In the genomic region with DNA sequence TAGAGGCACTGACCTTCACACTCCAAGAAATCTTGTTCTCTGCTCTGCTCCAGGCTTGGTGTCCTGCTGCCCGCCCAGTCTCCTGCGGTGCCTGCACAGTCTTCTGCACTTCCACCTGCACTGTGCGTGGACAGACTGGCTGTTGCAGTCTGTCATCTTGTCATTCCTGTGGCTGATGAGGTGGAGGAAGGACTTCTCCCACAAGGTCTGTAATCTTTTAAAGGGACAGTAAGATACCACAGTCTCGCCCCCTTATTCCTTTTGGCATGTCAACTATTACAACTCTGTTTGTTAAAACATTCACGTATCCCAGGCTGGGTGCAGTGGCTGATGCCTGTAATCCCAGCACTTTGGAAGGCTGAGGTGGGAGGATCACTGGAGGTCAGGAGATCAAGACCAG, we compare ENCODE assay signal across 19 cellular contexts. TPM values are rescaled to one million over a fixed set of nuclear protein-coding genes. Genes with fewer than 3 reads are reported as not detected.
DNase-seq lines count a peak whose midpoint lies in the region; ATAC-seq, FAIRE-seq and TF ChIP-seq lines count a peak whose summit lies in the region.
"Had no signal": no experiment of that assay in that cellular context is flagged by ENCODE, and none has a peak within 500 bp of the region (broad histone marks: within the 10 kb centered on the region; RNA-seq: fewer than 3 reads in every experiment).

No MANE protein-coding gene starts in this region.

- H3K9ac ChIP-seq in SK-N-SH: no peak overlapping the region

- H3K27me3 ChIP-seq in SK-N-SH (ENCODE audit: insufficient read depth) (no peaks in the 10 kb centered on the region), kidney epithelial cell (ENCODE audit: control insufficient read depth, insufficient read depth, low read length) (no peaks in the 10 kb centered on the region)

- WGBS in SK-N-SH (ENCODE audit: low lambda C conversion rate): 81% methylated on average over 5 of the region's 5 CpGs

- no peaks in the 10 kb centered on the region for H3K79me2 ChIP-seq in SK-N-SH (ENCODE audit: insufficient read depth)

- no peaks in the 10 kb centered on the region for H3K36me3 ChIP-seq in SK-N-SH (replicated peaks in 1 of 2; ENCODE audit: control insufficient read depth in 1 of 2, insufficient read depth in 2 of 2, low read length in 1 of 2)
- no peaks in the 10 kb centered on the region for H3K36me3 ChIP-seq in kidney epithelial cell (ENCODE audit: control insufficient read depth, insufficient read depth, low read length)

- no peak for TF ChIP-seq CTCF in SK-N-SH (IDR thresholded peaks at IDR 0.05)
- no peak for TF ChIP-seq CTCF in kidney epithelial cell (IDR thresholded peaks at IDR 0.05; ENCODE audit: insufficient read depth, low read length, poor library complexity, severe bottlenecking)

- no peaks in the 10 kb centered on the region for H3K9me2 ChIP-seq in SK-N-SH

- ATAC-seq in GM19023 (IDR thresholded peaks at IDR 0.05; ENCODE audit: unreplicated experiment): no peak
- ATAC-seq: GM12878 had no signal

- DNase-seq in A172 (ENCODE audit: low spot score) (peak; percentile 45), SK-N-SH (no peak), kidney epithelial cell (ENCODE audit: low read depth) (peak; percentile 12), GM19239 (ENCODE audit: insufficient read length, low spot score) (no peak)
- no peak for DNase-seq in NK-92 treated with Interleukin-12 subunit alpha and Interleukin-12 subunit beta, amount 100 ng/mL, for 24 hours (lab: John Stamatoyannopoulos, UW)
- no peak for DNase-seq in activated effector memory CD4-positive, alpha-beta T cell treated with anti-CD3 and anti-CD28 coated beads, Interleukin-2, amount 50 U/mL, for 16 hours
- DNase-seq: 8988T, GOT3, HFFc6, Kasumi-1, NCI-H1105, NCI-H2081, NCI-H2171 treated with DMSO at 0.1 percent for 48 hours, NCI-H446 had no signal

- H2AFZ ChIP-seq in SK-N-SH (ENCODE audit: low read depth): peak overlapping the region; percentile 3; the same call in 1 of the 2 replicates

- POLR2A ChIA-PET in SK-N-SH (lab: Yijun Ruan, JAX): no interaction called here

- H3F3A ChIP-seq in SK-N-SH (replicated peaks; ENCODE audit: insufficient read depth): peaks cover 3% of the 10 kb centered on the region

- TF ChIP-seq RAD21 in Ishikawa (IDR thresholded peaks at IDR 0.05; ENCODE audit: low read depth) (no peak), SK-N-SH (IDR thresholded peaks at IDR 0.05; ENCODE audit: low read length) (no peak)

- CTCF ChIA-PET in SK-N-SH (lab: Yijun Ruan, JAX): no interaction called here

- H3K4me3 ChIP-seq in SK-N-SH (ENCODE audit: low read depth in 2 of 2, low read length in 1 of 2) (no peak overlapping the region), kidney epithelial cell (ENCODE audit: low read depth, low read length) (no peak overlapping the region)
- H3K4me3 ChIP-seq: GM12878 had no signal

- no peak for FAIRE-seq in GM19239 (lab: Jason Lieb, UNC)
- FAIRE-seq: GM12878 had no signal

- no peaks in the 10 kb centered on the region for H4K20me1 ChIP-seq in SK-N-SH (ENCODE audit: insufficient read depth)

- H3K4me2 ChIP-seq in SK-N-SH: no peak overlapping the region

- TF ChIP-seq EP300 in Ishikawa (IDR thresholded peaks at IDR 0.05; ENCODE audit: borderline replicate concordance) (peak; percentile 34; the same call in 1 of the 2 replicates), SK-N-SH (IDR thresholded peaks at IDR 0.05; ENCODE audit: borderline replicate concordance in 1 of 2, low read depth in 1 of 2, low read length in 1 of 2) (no peak)

- no peak overlapping the region for H3K27ac ChIP-seq in SK-N-SH (ENCODE audit: low read depth in 2 of 2, low read length in 1 of 2)

- no peaks in the 10 kb centered on the region for H3K4me1 ChIP-seq in SK-N-SH (ENCODE audit: control insufficient read depth in 1 of 2, insufficient read depth in 2 of 2, low read depth in 1 of 2, low read length in 1 of 2)

- H3K9me3 ChIP-seq in SK-N-SH: no peaks in the 10 kb centered on the region

TF ChIP-seq in Ishikawa, 13 proteins besides CTCF, POLR2A, EP300 and RAD21:
- no peak for TF ChIP-seq FOXM1 (IDR thresholded peaks at IDR 0.05; ENCODE audit: borderline replicate concordance, low read depth)
- TF ChIP-seq, protein P1, sequence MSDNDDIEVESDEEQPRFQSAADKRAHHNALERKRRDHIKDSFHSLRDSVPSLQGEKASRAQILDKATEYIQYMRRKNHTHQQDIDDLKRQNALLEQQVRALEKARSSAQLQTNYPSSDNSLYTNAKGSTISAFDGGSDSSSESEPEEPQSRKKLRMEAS (IDR thresholded peaks at IDR 0.05): 0 out of 2 replicates have a peak, but pooled peaks have one; percentile 18
- TF ChIP-seq CREB1 (IDR thresholded peaks at IDR 0.05; ENCODE audit: low read depth): no peak
- no peak for TF ChIP-seq CEBPB (IDR thresholded peaks at IDR 0.05)
- TF ChIP-seq, protein P2, sequence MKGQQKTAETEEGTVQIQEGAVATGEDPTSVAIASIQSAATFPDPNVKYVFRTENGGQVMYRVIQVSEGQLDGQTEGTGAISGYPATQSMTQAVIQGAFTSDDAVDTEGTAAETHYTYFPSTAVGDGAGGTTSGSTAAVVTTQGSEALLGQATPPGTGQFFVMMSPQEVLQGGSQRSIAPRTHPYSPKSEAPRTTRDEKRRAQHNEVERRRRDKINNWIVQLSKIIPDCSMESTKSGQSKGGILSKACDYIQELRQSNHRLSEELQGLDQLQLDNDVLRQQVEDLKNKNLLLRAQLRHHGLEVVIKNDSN (IDR thresholded peaks at IDR 0.05): no peak
- TF ChIP-seq YY1 (IDR thresholded peaks at IDR 0.05; ENCODE audit: low read depth): no peak
- no peak for TF ChIP-seq TEAD4 (IDR thresholded peaks at IDR 0.05)
- TF ChIP-seq ZBTB7A (IDR thresholded peaks at IDR 0.05; ENCODE audit: low read depth): no peak
- TF ChIP-seq TCF12 (IDR thresholded peaks at IDR 0.05; ENCODE audit: low read depth): peak; percentile 67
- TF ChIP-seq TAF1 (IDR thresholded peaks at IDR 0.05; ENCODE audit: low read depth): no peak

TF ChIP-seq in SK-N-SH, 30 proteins besides CTCF, POLR2A, EP300 and RAD21 (continues in another document):
- TF ChIP-seq ELF1 (IDR thresholded peaks at IDR 0.05) (no peak), EZH2phosphoT487 (IDR thresholded peaks at IDR 0.05; ENCODE audit: borderline replicate concordance, low read depth) (no peak), FOXM1 (IDR thresholded peaks at IDR 0.05; ENCODE audit: low read depth) (no peak), CHD2 (IDR thresholded peaks at IDR 0.05; ENCODE audit: low read length, partially characterized antibody) (no peak), SMC3 (IDR thresholded peaks at IDR 0.05; ENCODE audit: low read depth, low read length) (no peak), SIN3A (IDR thresholded peaks at IDR 0.05; ENCODE audit: borderline replicate concordance, low read depth, low read length) (no peak), MXI1 (IDR thresholded peaks at IDR 0.05; ENCODE audit: low read depth, low read length) (no peak), MEF2A (IDR thresholded peaks at IDR 0.05; ENCODE audit: borderline replicate concordance, low read depth) (no peak), JUND (IDR thresholded peaks at IDR 0.05) (no peak), POLR2AphosphoS5 (IDR thresholded peaks at IDR 0.05; ENCODE audit: low read depth, low read length) (no peak), TAF1 (IDR thresholded peaks at IDR 0.05; ENCODE audit: borderline replicate concordance, low read depth, low read length) (no peak), GATA2 (CRISPR knock-in tag; IDR thresholded peaks at IDR 0.05) (no peak), TCF12 (IDR thresholded peaks at IDR 0.05) (no peak)
- TF ChIP-seq, protein P3, sequence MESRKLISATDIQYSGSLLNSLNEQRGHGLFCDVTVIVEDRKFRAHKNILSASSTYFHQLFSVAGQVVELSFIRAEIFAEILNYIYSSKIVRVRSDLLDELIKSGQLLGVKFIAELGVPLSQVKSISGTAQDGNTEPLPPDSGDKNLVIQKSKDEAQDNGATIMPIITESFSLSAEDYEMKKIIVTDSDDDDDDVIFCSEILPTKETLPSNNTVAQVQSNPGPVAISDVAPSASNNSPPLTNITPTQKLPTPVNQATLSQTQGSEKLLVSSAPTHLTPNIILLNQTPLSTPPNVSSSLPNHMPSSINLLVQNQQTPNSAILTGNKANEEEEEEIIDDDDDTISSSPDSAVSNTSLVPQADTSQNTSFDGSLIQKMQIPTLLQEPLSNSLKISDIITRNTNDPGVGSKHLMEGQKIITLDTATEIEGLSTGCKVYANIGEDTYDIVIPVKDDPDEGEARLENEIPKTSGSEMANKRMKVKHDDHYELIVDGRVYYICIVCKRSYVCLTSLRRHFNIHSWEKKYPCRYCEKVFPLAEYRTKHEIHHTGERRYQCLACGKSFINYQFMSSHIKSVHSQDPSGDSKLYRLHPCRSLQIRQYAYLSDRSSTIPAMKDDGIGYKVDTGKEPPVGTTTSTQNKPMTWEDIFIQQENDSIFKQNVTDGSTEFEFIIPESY (IDR thresholded peaks at IDR 0.05; ENCODE audit: borderline replicate concordance, low read depth): no peak
- TF ChIP-seq, protein P2 (IDR thresholded peaks at IDR 0.05; ENCODE audit: borderline replicate concordance, low read depth): no peak
- TF ChIP-seq, protein P4, sequence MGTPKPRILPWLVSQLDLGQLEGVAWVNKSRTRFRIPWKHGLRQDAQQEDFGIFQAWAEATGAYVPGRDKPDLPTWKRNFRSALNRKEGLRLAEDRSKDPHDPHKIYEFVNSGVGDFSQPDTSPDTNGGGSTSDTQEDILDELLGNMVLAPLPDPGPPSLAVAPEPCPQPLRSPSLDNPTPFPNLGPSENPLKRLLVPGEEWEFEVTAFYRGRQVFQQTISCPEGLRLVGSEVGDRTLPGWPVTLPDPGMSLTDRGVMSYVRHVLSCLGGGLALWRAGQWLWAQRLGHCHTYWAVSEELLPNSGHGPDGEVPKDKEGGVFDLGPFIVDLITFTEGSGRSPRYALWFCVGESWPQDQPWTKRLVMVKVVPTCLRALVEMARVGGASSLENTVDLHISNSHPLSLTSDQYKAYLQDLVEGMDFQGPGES (IDR thresholded peaks at IDR 0.05; ENCODE audit: low read depth, low read length): no peak

RNA-seq across cellular contexts. Expression of a gene that starts 54.1 kb away (rescaled TPM):
- total RNA-seq in A172 (2014; rRNA removed; shearing (Covaris generic)): 29.7 and 32.8 TPM in 2 replicates
- 5.4 and 5.9 TPM in 2 replicates for polyA plus RNA-seq in SK-N-SH (2012; rRNA removed)
- polyA plus RNA-seq in SK-N-SH (2012; cell fraction: cytosol; rRNA removed): 11.2 and 11.8 TPM in 2 replicates
- polyA plus RNA-seq in SK-N-SH (2012; cell fraction: nucleus; rRNA removed): 25.0 and 29.3 TPM in 2 replicates
- 68.6 and 77.0 TPM in 2 replicates for total RNA-seq in kidney epithelial cell
- total RNA-seq: B cell, OCI-LY7 had no signal

RNA-seq across cellular contexts. Expression of a gene that starts 58.9 kb away (rescaled TPM):
- total RNA-seq in A172 (2014; rRNA removed; shearing (Covaris generic)): 290 and 367 TPM in 2 replicates
- 192 and 212 TPM in 2 replicates for polyA plus RNA-seq in SK-N-SH (2012; rRNA removed)
- 185 and 204 TPM in 2 replicates for polyA plus RNA-seq in SK-N-SH (2012; cell fraction: cytosol; rRNA removed)
- 311 and 484 TPM in 2 replicates for polyA plus RNA-seq in SK-N-SH (2012; cell fraction: nucleus; rRNA removed)
- 142 and 154 TPM in 2 replicates for total RNA-seq in kidney epithelial cell

Comparison
In these comparisons a context has a peak if more than half of its experiments do, and no peak if none do; other contexts are left out.
1. DNase-seq: peak in A172 (single experiment) and kidney epithelial cell (single experiment); none in SK-N-SH (single experiment), GM19239 (single experiment), NK-92 treated with Interleukin-12 subunit alpha and Interleukin-12 subunit beta, amount 100 ng/mL, for 24 hours (single experiment) and activated effector memory CD4-positive, alpha-beta T cell treated with anti-CD3 and anti-CD28 coated beads, Interleukin-2, amount 50 U/mL, for 16 hours (single experiment).